Comparison of ENCODE assay signal across 28 cellular contexts in genomic region chr7:142389544-142389943, GRCh38.
DNase-seq lines count a peak whose midpoint lies in the region; ATAC-seq and TF ChIP-seq lines count a peak whose summit lies in the region.
"Had no signal": no experiment of that assay in that cellular context is flagged by ENCODE, and none has a peak within 500 bp of the region (broad histone marks: within the 10 kb centered on the region; RNA-seq: fewer than 3 reads in every experiment).

No MANE protein-coding gene starts in this region.

- no peaks in the 10 kb centered on the region for H3K27me3 Mint-ChIP-seq in activated CD4-positive, alpha-beta memory T cell treated with anti-CD3 and anti-CD28 coated beads, Interleukin-2, amount 10 ng/mL, durations not matched to agents 7 days and 5 days

- H3K79me2 ChIP-seq in DND-41 (ENCODE audit: insufficient read depth, low read length), result peaks cover 24% of the 10 kb centered on the region

- no peaks in the 10 kb centered on the region for H3K79me1 ChIP-seq in IMR-90 (ENCODE audit: low read depth in 1 of 2, low read length in 2 of 2)

- H2BK5ac ChIP-seq in IMR-90 (ENCODE audit: low read depth, low read length, poor library complexity, severe bottlenecking), result no peak overlapping the region

- H3K9me3 ChIP-seq in DND-41 (ENCODE audit: insufficient read depth, low read length, severe bottlenecking) (no peaks in the 10 kb centered on the region), IMR-90 (ENCODE audit: control insufficient read depth, insufficient read depth, low read length) (no peaks in the 10 kb centered on the region), body of pancreas (no peaks in the 10 kb centered on the region), mucosa of descending colon (no peaks in the 10 kb centered on the region), left lung (no peaks in the 10 kb centered on the region)
- H3K9me3 ChIP-seq: BLaER1, left ventricle myocardium inferior, sigmoid colon had no signal

- no peak overlapping the region for H2BK120ac ChIP-seq in IMR-90 (ENCODE audit: low read depth, low read length)

- peak overlapping the region; percentile 97 for H3K27ac ChIP-seq in DND-41 (ENCODE audit: low read length)
- no peak overlapping the region for H3K27ac ChIP-seq in IMR-90 (ENCODE audit: insufficient read depth, low read length)
- H3K27ac ChIP-seq in body of pancreas, result no peak overlapping the region
- no peak overlapping the region for H3K27ac ChIP-seq in left lung
- H3K27ac ChIP-seq: BLaER1, HL-60, left ventricle myocardium inferior, sigmoid colon, WERI-Rb-1 had no signal

- no peak overlapping the region for H3K23ac ChIP-seq in IMR-90 (ENCODE audit: low read depth, low read length)

- H3K4me1 Mint-ChIP-seq in activated CD4-positive, alpha-beta memory T cell treated with anti-CD3 and anti-CD28 coated beads, Interleukin-2, amount 10 ng/mL, durations not matched to agents 7 days and 5 days, result peaks cover 10% of the 10 kb centered on the region

- 0 out of 2 replicates have a peak, but pooled peaks cover 2% of the 10 kb centered on the region for H3K9me1 ChIP-seq in IMR-90 (ENCODE audit: insufficient read depth, low read length)

- H3K4ac ChIP-seq in IMR-90 (ENCODE audit: low read depth, low read length), result no peak overlapping the region

- H3K14ac ChIP-seq in IMR-90 (replicated peaks; ENCODE audit: low read depth, low read length), result no peak overlapping the region

- no peak overlapping the region for H2AK5ac ChIP-seq in IMR-90 (ENCODE audit: low read depth, low read length)

- H4K20me1 ChIP-seq in DND-41 (ENCODE audit: insufficient read depth, low read length), result no peaks in the 10 kb centered on the region
- no peaks in the 10 kb centered on the region for H4K20me1 ChIP-seq in IMR-90 (ENCODE audit: insufficient read depth, low read length)
- H4K20me1 ChIP-seq: BLaER1 had no signal

- no peak overlapping the region for H3K4me3 Mint-ChIP-seq in activated CD4-positive, alpha-beta memory T cell treated with anti-CD3 and anti-CD28 coated beads, Interleukin-2, amount 10 ng/mL, durations not matched to agents 7 days and 5 days
- H3K4me3 Mint-ChIP-seq: activated T-cell treated with anti-CD3 and anti-CD28 coated beads, Interleukin-2, amount 50 U/mL, for 4 hours; immature natural killer cell; stimulated activated effector memory CD8-positive, alpha-beta T cell treated with anti-CD3 and anti-CD28 coated beads, Interleukin-12 subunit alpha, Interleukin-12 subunit beta, amount 100 ng/mL, for 72 hours; T-cell had no signal

- no peaks in the 10 kb centered on the region for H3K9me3 Mint-ChIP-seq in activated CD4-positive, alpha-beta memory T cell treated with anti-CD3 and anti-CD28 coated beads, Interleukin-2, amount 10 ng/mL, durations not matched to agents 7 days and 5 days
- H3K9me3 Mint-ChIP-seq: activated T-cell treated with anti-CD3 and anti-CD28 coated beads, Interleukin-2, amount 50 U/mL, for 4 hours; immature natural killer cell; stimulated activated effector memory CD8-positive, alpha-beta T cell treated with anti-CD3 and anti-CD28 coated beads, Interleukin-12 subunit alpha, Interleukin-12 subunit beta, amount 100 ng/mL, for 72 hours; T-cell had no signal

- peak overlapping the region; percentile 19 to 26; a peak in 2 of 4 replicates for H4K8ac ChIP-seq in IMR-90 (ENCODE audit: low read depth in 2 of 2, low read length in 2 of 2)

- TF ChIP-seq CTCF in DND-41 (IDR thresholded peaks at IDR 0.05; ENCODE audit: borderline replicate concordance, extremely low read depth, low read length, poor library complexity, severe bottlenecking) (no peak), IMR-90 (conservative IDR thresholded peaks at IDR 0.05; ENCODE audit: low read depth, low read length) (no peak), body of pancreas (IDR thresholded peaks at IDR 0.05) (no peak), mucosa of descending colon (IDR thresholded peaks at IDR 0.05) (no peak), left lung (IDR thresholded peaks at IDR 0.05) (no peak)

- H3K4me1 ChIP-seq in DND-41 (ENCODE audit: insufficient read depth, low read length) (peaks cover 82% of the 10 kb centered on the region), IMR-90 (ENCODE audit: control insufficient read depth, insufficient read depth, low read length) (peaks cover 4% of the 10 kb centered on the region; the same call in 1 of the 2 replicates), body of pancreas (no peaks in the 10 kb centered on the region), mucosa of descending colon (ENCODE audit: low read depth) (no peaks in the 10 kb centered on the region), left lung (peaks cover 0 to 8% of the 10 kb centered on the region in 2 donors)
- H3K4me1 ChIP-seq: sigmoid colon had no signal

- TF ChIP-seq RAD21 in IMR-90 (IDR thresholded peaks at IDR 0.05; ENCODE audit: low read length), result no peak

- CTCF ChIA-PET in IMR-90 (lab: Yijun Ruan, JAX), result no interaction called here
- CTCF ChIA-PET in activated CD4-positive, alpha-beta memory T cell treated with anti-CD3 and anti-CD28 coated beads, Interleukin-2, amount 10 ng/mL, durations not matched to agents 7 days and 5 days (lab: Charles Lee), result interaction anchor here (0.5 kb wide), 1 partner anchor 871 kb away, joined by 3 read pairs; no protein-coding TSS in a partner anchor

- no peaks in the 10 kb centered on the region for H3K36me3 ChIP-seq in DND-41 (ENCODE audit: insufficient read depth, low read length)
- H3K36me3 ChIP-seq in IMR-90 (ENCODE audit: control insufficient read depth, insufficient read depth, low read length), result no peaks in the 10 kb centered on the region
- no peaks in the 10 kb centered on the region for H3K36me3 ChIP-seq in body of pancreas (replicated peaks in 1 of 2; ENCODE audit: insufficient read depth in 1 of 2, low read depth in 2 of 2)
- H3K36me3 ChIP-seq in mucosa of descending colon (ENCODE audit: low read depth), result no peaks in the 10 kb centered on the region
- H3K36me3 ChIP-seq in left lung, result no peaks in the 10 kb centered on the region
- H3K36me3 ChIP-seq: BLaER1, left ventricle myocardium inferior, sigmoid colon, WERI-Rb-1 had no signal

- in situ Hi-C loops in IMR-90 (cut with MboI; ENCODE audit: low sequenced_read_pairs), result no loop called here

- ATAC-seq in DND-41 (ENCODE audit: insufficient read depth, low read depth) (peak; percentile 51), IMR-90 (ENCODE audit: low read depth) (peak; percentile 52), body of pancreas (no peak), mucosa of descending colon (peak; percentile 75), HG02759 (IDR thresholded peaks at IDR 0.05; ENCODE audit: unreplicated experiment) (no peak), left lung (no peak)
- ATAC-seq: activated T-cell treated with anti-CD3 and anti-CD28 coated beads, Interleukin-2, amount 50 U/mL, for 4 hours; stimulated activated effector memory CD8-positive, alpha-beta T cell treated with anti-CD3 and anti-CD28 coated beads, Interleukin-12 subunit alpha, Interleukin-12 subunit beta, amount 100 ng/mL, for 72 hours; T-cell had no signal

- H2BK15ac ChIP-seq in IMR-90 (ENCODE audit: low read depth, low read length), result no peak overlapping the region; the same call in 2 of the 3 replicates

- dilution Hi-C loops in IMR-90 (cut with HindIII; ENCODE audit: low sequenced_read_pairs, unreplicated experiment), result no loop called here

- intact Hi-C loops in IMR-90 (cut with micrococcal nuclease), result no loop called here
- intact Hi-C loops in body of pancreas (cut with DNase I), result no loop called here
- intact Hi-C loops in mucosa of descending colon (cut with DNase I, micrococcal nuclease), result no loop called here
- intact Hi-C loops in left lung (cut with DNase I), result no loop called here

- DNase-seq in DND-41 (peak; percentile 73), IMR-90 (peak; percentile 49), body of pancreas (peak in 3 of 4 donors; percentile 29 to 48 (median 32)), mucosa of descending colon (no peak), left lung (no peak)
- no peak for DNase-seq in activated CD4-positive, alpha-beta memory T cell treated with anti-CD3 and anti-CD28 coated beads, Interleukin-2, amount 10 ng/mL, durations not matched to agents 7 days and 5 days
- DNase-seq: activated CD4-positive, alpha-beta T cell treated with anti-CD3 and anti-CD28 coated beads for 4 hours; activated gamma-delta T cell; activated T-cell treated with anti-CD3 and anti-CD28 coated beads, Interleukin-2, amount 50 U/mL, for 4 hours; amniotic stem cell; immature natural killer cell; Karpas-422; left ventricle myocardium inferior; NCI-H1417; NCI-H2029 treated with DMSO at 0.1 percent for 48 hours; NCI-H2227 treated with DMSO at 0.1 percent for 48 hours; RPMI8226; sigmoid colon; stimulated activated CD4-positive, alpha-beta T cell treated with anti-CD3 and anti-CD28 coated beads, Interleukin-15, amount 100 ng/mL, for 24 hours; substantia nigra; T-cell; trophoblast cell; WERI-Rb-1 had no signal

- peak overlapping the region; percentile 47 for H3K4me2 ChIP-seq in DND-41 (ENCODE audit: insufficient read depth, low read length)
- no peak overlapping the region for H3K4me2 ChIP-seq in IMR-90 (ENCODE audit: low read depth, low read length)
- H3K4me2 ChIP-seq: BLaER1 had no signal

- peak overlapping the region; percentile 8; the same call in 1 of the 2 replicates for H4K5ac ChIP-seq in IMR-90 (ENCODE audit: low read depth, low read length)

- no peaks in the 10 kb centered on the region for H3K27me3 ChIP-seq in DND-41 (ENCODE audit: insufficient read depth, low read length, poor library complexity)
- no peaks in the 10 kb centered on the region for H3K27me3 ChIP-seq in IMR-90 (ENCODE audit: control insufficient read depth, insufficient read depth, low read length)
- no peaks in the 10 kb centered on the region for H3K27me3 ChIP-seq in body of pancreas
- H3K27me3 ChIP-seq in left lung, result no peaks in the 10 kb centered on the region
- H3K27me3 ChIP-seq: BLaER1, sigmoid colon had no signal

- no peak overlapping the region for H3K18ac ChIP-seq in IMR-90 (ENCODE audit: low read depth, low read length)

- TF ChIP-seq POLR2A in IMR-90 (IDR thresholded peaks at IDR 0.05; ENCODE audit: low read depth, low read length), result no peak
- no peak for TF ChIP-seq POLR2A in body of pancreas (IDR thresholded peaks at IDR 0.05)

- H2AFZ ChIP-seq in DND-41 (ENCODE audit: low read depth, low read length), result no peak overlapping the region
- H2AFZ ChIP-seq in IMR-90 (replicated peaks; ENCODE audit: low read length, poor library complexity), result peak overlapping the region; percentile 62

- H2BK20ac ChIP-seq in IMR-90 (ENCODE audit: low read depth, low read length), result no peak overlapping the region

- H3K9ac ChIP-seq in DND-41 (ENCODE audit: low read depth, low read length) (peak overlapping the region; percentile 90), IMR-90 (ENCODE audit: low read depth, low read length) (peak overlapping the region; percentile 23; the same call in 1 of the 2 replicates)
- H3K9ac ChIP-seq: BLaER1 had no signal

- no peak overlapping the region for H3K56ac ChIP-seq in IMR-90 (ENCODE audit: extremely low read depth, insufficient read depth, low read length)

- H3K4me3 ChIP-seq in DND-41 (ENCODE audit: low read depth in 1 of 2, low read length in 2 of 2) (peak overlapping the region in 1 of 2 experiments; percentile 1; a peak in 1 of 4 replicates), IMR-90 (ENCODE audit: insufficient read depth, low read depth, low read length) (no peak overlapping the region), body of pancreas (no peak overlapping the region), mucosa of descending colon (no peak overlapping the region), left lung (no peak overlapping the region)
- H3K4me3 ChIP-seq: BLaER1, left ventricle myocardium inferior, sigmoid colon had no signal

- no peak overlapping the region for H3K27ac Mint-ChIP-seq in activated CD4-positive, alpha-beta memory T cell treated with anti-CD3 and anti-CD28 coated beads, Interleukin-2, amount 10 ng/mL, durations not matched to agents 7 days and 5 days
- H3K27ac Mint-ChIP-seq: immature natural killer cell; progenitor cell of endocrine pancreas; stimulated activated effector memory CD8-positive, alpha-beta T cell treated with anti-CD3 and anti-CD28 coated beads, Interleukin-12 subunit alpha, Interleukin-12 subunit beta, amount 100 ng/mL, for 72 hours had no signal

- H3K36me3 Mint-ChIP-seq in activated CD4-positive, alpha-beta memory T cell treated with anti-CD3 and anti-CD28 coated beads, Interleukin-2, amount 10 ng/mL, durations not matched to agents 7 days and 5 days (ENCODE audit: low read depth), result no peaks in the 10 kb centered on the region
- H3K36me3 Mint-ChIP-seq: immature natural killer cell; stimulated activated effector memory CD8-positive, alpha-beta T cell treated with anti-CD3 and anti-CD28 coated beads, Interleukin-12 subunit alpha, Interleukin-12 subunit beta, amount 100 ng/mL, for 72 hours; T-cell had no signal

- H2AK9ac ChIP-seq in IMR-90 (replicated peaks; ENCODE audit: low read depth, low read length, poor library complexity), result no peak overlapping the region

- POLR2A ChIA-PET in IMR-90 (lab: Charles Lee; ENCODE audit: unreplicated experiment), result no interaction called here
- POLR2A ChIA-PET in activated CD4-positive, alpha-beta memory T cell treated with anti-CD3 and anti-CD28 coated beads, Interleukin-2, amount 10 ng/mL, durations not matched to agents 7 days and 5 days (lab: Charles Lee), result no interaction called here

- H4K91ac ChIP-seq in IMR-90 (ENCODE audit: insufficient read depth, low read depth, low read length), result no peak overlapping the region; the same call in 1 of the 2 replicates

- 0% methylated on average over 1 of the region's 7 CpGs; no CpG with 5 or more reads in 1 of the 2 experiments for WGBS in IMR-90 (ENCODE audit: extremely low coverage in 2 of 2, insufficient read length in 1 of 2), 2 experiments
- WGBS in body of pancreas, 2 donors, result 54 to 73% methylated on average over 5 to 7 of the region's 7 CpGs

- no TSS peak for BruUV-seq in IMR-90 (replicated peaks; lab: Mats Ljungman, UMichigan)

Comparison
In these comparisons a context has a peak if more than half of its experiments do, and no peak if none do; other contexts are left out.
1. ATAC-seq: peak in DND-41 (single experiment), IMR-90 (single experiment) and mucosa of descending colon (single experiment); none in body of pancreas (single experiment), HG02759 (single experiment) and left lung (single experiment).
2. DNase-seq: peak in DND-41 (single experiment), IMR-90 (single experiment) and body of pancreas (3 of 4); none in mucosa of descending colon (0 of 3), activated CD4-positive, alpha-beta memory T cell treated with anti-CD3 and anti-CD28 coated beads, Interleukin-2, amount 10 ng/mL, durations not matched to agents 7 days and 5 days (single experiment) and left lung (0 of 2).